ENCODE assay signal across 8 cellular contexts in genomic region chr16:90077757-90078593, GRCh38. TPM values are rescaled to one million over a fixed set of nuclear protein-coding genes. Genes with fewer than 3 reads are reported as not detected.
DNase-seq lines count a peak whose midpoint lies in the region; TF ChIP-seq lines count a peak whose summit lies in the region.

No MANE protein-coding gene starts in this region.

- H4K20me1 ChIP-seq in neural progenitor cell (ENCODE audit: low read depth) = no peaks in the 10 kb centered on the region

- CTCF ChIA-PET in activated CD4-positive, alpha-beta T cell treated with anti-CD3 and anti-CD28 coated beads, Interleukin-2, amount 10 ng/mL, durations not matched to agents 7 days and 5 days (lab: Charles Lee) = no interaction called here

- no peaks in the 10 kb centered on the region for H3K4me1 ChIP-seq in neural progenitor cell

- H2AFZ ChIP-seq in neural progenitor cell (replicated peaks) = peak overlapping the region; percentile 84

- H3K4me2 ChIP-seq in neural progenitor cell = peak overlapping the region; percentile 73

- POLR2A ChIA-PET in activated CD4-positive, alpha-beta T cell treated with anti-CD3 and anti-CD28 coated beads, Interleukin-2, amount 10 ng/mL, durations not matched to agents 7 days and 5 days (lab: Charles Lee) = no interaction called here

- DNase-seq in activated T-cell treated with anti-CD3 and anti-CD28 coated beads for 4 hours (peak; percentile 18), HFF-Myc (ENCODE audit: extremely low read depth, low read depth) (no peak), NCI-H1092 (lab: John Stamatoyannopoulos, UW) (peak; percentile 29), fibroblast of pulmonary artery (ENCODE audit: low read depth) (peak; percentile 46), neural progenitor cell (ENCODE audit: low spot score) (peak; percentile 33), NCI-H187 (lab: John Stamatoyannopoulos, UW) (no peak)
- no peak for DNase-seq in activated T-cell treated with anti-CD3 and anti-CD28 coated beads, Interleukin-2, amount 50 U/mL, for 1 hour
- DNase-seq in activated CD4-positive, alpha-beta T cell treated with anti-CD3 and anti-CD28 coated beads, Interleukin-2, amount 10 ng/mL, durations not matched to agents 7 days and 5 days = peak; percentile 59

- no peaks in the 10 kb centered on the region for H3K9me3 Mint-ChIP-seq in activated CD4-positive, alpha-beta T cell treated with anti-CD3 and anti-CD28 coated beads, Interleukin-2, amount 10 ng/mL, durations not matched to agents 7 days and 5 days
- H3K9me3 Mint-ChIP-seq in neural progenitor cell = peaks cover 13% of the 10 kb centered on the region

- H3K4me3 ChIP-seq in HFF-Myc (replicated peaks; ENCODE audit: low read depth, low read length) = peak overlapping the region; percentile 35
- peak overlapping the region; percentile 34 for H3K4me3 ChIP-seq in fibroblast of pulmonary artery (replicated peaks; ENCODE audit: low read depth, low read length)
- peak overlapping the region; percentile 38 for H3K4me3 ChIP-seq in neural progenitor cell

- H3K27ac Mint-ChIP-seq in activated CD4-positive, alpha-beta T cell treated with anti-CD3 and anti-CD28 coated beads, Interleukin-2, amount 10 ng/mL, durations not matched to agents 7 days and 5 days = peak overlapping the region; percentile 77
- no peak overlapping the region for H3K27ac Mint-ChIP-seq in neural progenitor cell

- H3K36me3 Mint-ChIP-seq in activated CD4-positive, alpha-beta T cell treated with anti-CD3 and anti-CD28 coated beads, Interleukin-2, amount 10 ng/mL, durations not matched to agents 7 days and 5 days (ENCODE audit: low read depth) = no peaks in the 10 kb centered on the region
- no peaks in the 10 kb centered on the region for H3K36me3 Mint-ChIP-seq in neural progenitor cell

- no peaks in the 10 kb centered on the region for H3K36me3 ChIP-seq in neural progenitor cell

- no peaks in the 10 kb centered on the region for H3K9me3 ChIP-seq in neural progenitor cell (ENCODE audit: low read depth)

- peaks cover 25% of the 10 kb centered on the region for H3K27me3 Mint-ChIP-seq in activated CD4-positive, alpha-beta T cell treated with anti-CD3 and anti-CD28 coated beads, Interleukin-2, amount 10 ng/mL, durations not matched to agents 7 days and 5 days
- peaks cover 23% of the 10 kb centered on the region for H3K27me3 Mint-ChIP-seq in neural progenitor cell (ENCODE audit: insufficient read depth, low read depth)

- no peaks in the 10 kb centered on the region for H3K79me2 ChIP-seq in neural progenitor cell (ENCODE audit: low read depth)

- no peak overlapping the region for H3K9ac ChIP-seq in neural progenitor cell

- H3K4me3 Mint-ChIP-seq in activated CD4-positive, alpha-beta T cell treated with anti-CD3 and anti-CD28 coated beads, Interleukin-2, amount 10 ng/mL, durations not matched to agents 7 days and 5 days = peak overlapping the region; percentile 76
- H3K4me3 Mint-ChIP-seq in neural progenitor cell = peak overlapping the region; percentile 87

- peaks cover 32% of the 10 kb centered on the region for H3K4me1 Mint-ChIP-seq in activated CD4-positive, alpha-beta T cell treated with anti-CD3 and anti-CD28 coated beads, Interleukin-2, amount 10 ng/mL, durations not matched to agents 7 days and 5 days
- peaks cover 20% of the 10 kb centered on the region for H3K4me1 Mint-ChIP-seq in neural progenitor cell

- H3F3A ChIP-seq in neural progenitor cell (ENCODE audit: low read depth) = no peaks in the 10 kb centered on the region

- H3K27me3 ChIP-seq in neural progenitor cell = peaks cover 56% of the 10 kb centered on the region

- TF ChIP-seq CTCF in HFF-Myc (IDR thresholded peaks at IDR 0.05; ENCODE audit: low read depth, low read length, missing control alignments) (no peak), fibroblast of pulmonary artery (IDR thresholded peaks at IDR 0.05; ENCODE audit: low read length, missing control alignments) (no peak), neural progenitor cell (IDR thresholded peaks at IDR 0.05) (peak; percentile 12)

- H3K27ac ChIP-seq in neural progenitor cell = no peak overlapping the region

RNA-seq across cellular contexts. Expression of gene PRDM7, which starts 0.8 kb away (rescaled TPM):
- total RNA-seq in activated CD4-positive, alpha-beta T cell treated with anti-CD3 and anti-CD28 coated beads, Interleukin-2, amount 10 ng/mL, durations not matched to agents 7 days and 5 days = not detected
- not detected in 2 replicates for total RNA-seq in neural progenitor cell (ENCODE audit: low replicate concordance)

RNA-seq across cellular contexts. Expression of gene DBNDD1, which starts 58.7 kb away (rescaled TPM):
- under 1 TPM; 0.07 to 0.15 TPM for total RNA-seq in activated CD4-positive, alpha-beta T cell treated with anti-CD3 and anti-CD28 coated beads, Interleukin-2, amount 10 ng/mL, durations not matched to agents 7 days and 5 days
- total RNA-seq in neural progenitor cell (ENCODE audit: low replicate concordance) = 5.2 and 19.4 TPM in 2 replicates

Comparison
In these comparisons a context has a peak if more than half of its experiments do, and no peak if none do; other contexts are left out.
1. DNase-seq: peak in activated T-cell treated with anti-CD3 and anti-CD28 coated beads for 4 hours (single experiment), NCI-H1092 (single experiment), activated CD4-positive, alpha-beta T cell treated with anti-CD3 and anti-CD28 coated beads, Interleukin-2, amount 10 ng/mL, durations not matched to agents 7 days and 5 days (single experiment), fibroblast of pulmonary artery (single experiment) and neural progenitor cell (single experiment); none in activated T-cell treated with anti-CD3 and anti-CD28 coated beads, Interleukin-2, amount 50 U/mL, for 1 hour (single experiment), HFF-Myc (single experiment) and NCI-H187 (0 of 2).
2. Peak in every context shown above with its lines, with median percentiles within 50 percentile points of each other: H3K4me3 ChIP-seq.